9 cellular contexts compared by ENCODE assay signal in the genomic region with DNA sequence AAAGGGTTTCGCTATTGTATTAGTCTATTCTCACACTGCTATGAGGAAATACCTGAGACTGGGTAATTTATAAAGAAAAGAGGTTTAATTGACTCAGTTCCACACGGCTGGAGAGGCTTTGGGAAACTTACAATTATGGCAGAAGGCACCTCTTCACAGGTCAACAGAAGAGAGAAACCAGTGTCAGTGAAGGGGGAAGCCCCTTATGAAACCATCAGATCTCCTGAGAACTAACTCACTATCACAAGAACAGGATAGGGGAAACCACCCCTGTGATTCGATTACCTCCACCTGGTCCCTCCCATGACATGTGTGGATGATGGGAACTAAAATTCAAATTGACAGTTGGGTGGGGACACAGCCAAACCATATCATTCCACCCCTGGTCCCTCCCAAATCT.
"Had no signal": no experiment of that assay in that cellular context is flagged by ENCODE, and none has a peak within 500 bp of the region (broad histone marks: within the 10 kb centered on the region; RNA-seq: fewer than 3 reads in every experiment).

No MANE protein-coding gene starts in this region.

- H3K4me3 Mint-ChIP-seq: HFFc6, IgD-negative memory B cell had no signal

- ATAC-seq: HCT116, HepG2 had no signal

- H2AFZ ChIP-seq: GM23248 had no signal

- H3K27me3 Mint-ChIP-seq: IgD-negative memory B cell had no signal

- H3K27ac ChIP-seq: GM23248, HL-60 had no signal

- H3K27ac Mint-ChIP-seq: HFFc6, IgD-negative memory B cell had no signal

- H3K36me3 Mint-ChIP-seq: IgD-negative memory B cell had no signal

- H3K9me3 ChIP-seq: HAP-1 had no signal

- H3K36me3 ChIP-seq: HAP-1 had no signal

- H3K4me1 ChIP-seq: HAP-1 had no signal

- H3K9ac ChIP-seq: GM23248 had no signal

- H3K4me3 ChIP-seq: GM23248, HAP-1 had no signal

- DNase-seq: GM23248, GOT3, H7, HFFc6 had no signal
